ENCODE assay signal across 15 cellular contexts in genomic region chr1:232678185-232678886, GRCh38. TPM values are rescaled to one million over a fixed set of nuclear protein-coding genes. Genes with fewer than 3 reads are reported as not detected.
DNase-seq lines count a peak whose midpoint lies in the region; ATAC-seq, FAIRE-seq and TF ChIP-seq lines count a peak whose summit lies in the region.
"Had no signal": no experiment of that assay in that cellular context is flagged by ENCODE, and none has a peak within 500 bp of the region (broad histone marks: within the 10 kb centered on the region; RNA-seq: fewer than 3 reads in every experiment).

No MANE protein-coding gene starts in this region.

- no peaks in the 10 kb centered on the region for H3K36me3 Mint-ChIP-seq in stimulated activated memory B cell treated with anti-CD40 and anti-IgM and Interleukin-4, amounts not matched to agents 10 μg/mL and 1 μg/mL and 100 μg/mL, for 72 hours
- H3K36me3 Mint-ChIP-seq: activated naive CD4-positive, alpha-beta T cell treated with anti-CD3 and anti-CD28 coated beads, Interleukin-2, amount 50 U/mL, for 24 hours; WTC11 had no signal

- no peaks in the 10 kb centered on the region for H3K36me3 ChIP-seq in pancreas
- H3K36me3 ChIP-seq: cardiac muscle cell, left lung had no signal

- H3K4me1 Mint-ChIP-seq in stimulated activated memory B cell treated with anti-CD40 and anti-IgM and Interleukin-4, amounts not matched to agents 10 μg/mL and 1 μg/mL and 100 μg/mL, for 72 hours: no peaks in the 10 kb centered on the region
- H3K4me1 Mint-ChIP-seq: activated naive CD4-positive, alpha-beta T cell treated with anti-CD3 and anti-CD28 coated beads, Interleukin-2, amount 50 U/mL, for 24 hours; stimulated activated naive CD8-positive, alpha-beta T cell treated with anti-CD3 and anti-CD28 coated beads, Interleukin-15, amount 100 ng/mL, for 72 hours had no signal

- no peak overlapping the region for H3K27ac Mint-ChIP-seq in stimulated activated memory B cell treated with anti-CD40 and anti-IgM and Interleukin-4, amounts not matched to agents 10 μg/mL and 1 μg/mL and 100 μg/mL, for 72 hours
- H3K27ac Mint-ChIP-seq: activated naive CD4-positive, alpha-beta T cell treated with anti-CD3 and anti-CD28 coated beads, Interleukin-2, amount 50 U/mL, for 24 hours; WTC11 had no signal

- H3K4me3 ChIP-seq in pancreas: no peak overlapping the region
- H3K4me3 ChIP-seq: cardiac muscle cell, left lung had no signal

- no peak overlapping the region for H3K4me3 Mint-ChIP-seq in stimulated activated memory B cell treated with anti-CD40 and anti-IgM and Interleukin-4, amounts not matched to agents 10 μg/mL and 1 μg/mL and 100 μg/mL, for 72 hours
- H3K4me3 Mint-ChIP-seq: activated naive CD4-positive, alpha-beta T cell treated with anti-CD3 and anti-CD28 coated beads, Interleukin-2, amount 50 U/mL, for 24 hours; stimulated activated naive CD8-positive, alpha-beta T cell treated with anti-CD3 and anti-CD28 coated beads, Interleukin-15, amount 100 ng/mL, for 72 hours; WTC11 had no signal

- no peaks in the 10 kb centered on the region for H3K27me3 ChIP-seq in pancreas
- H3K27me3 ChIP-seq: cardiac muscle cell, left lung had no signal

- ATAC-seq in pancreas: peak; percentile 53 to 79 (median 72)
- no peak for ATAC-seq in stimulated activated memory B cell treated with anti-CD40 and anti-IgM and Interleukin-4, amounts not matched to agents 10 μg/mL and 1 μg/mL and 100 μg/mL, for 72 hours
- ATAC-seq: left lung; stimulated activated naive CD8-positive, alpha-beta T cell treated with anti-CD3 and anti-CD28 coated beads, Interleukin-15, amount 100 ng/mL, for 72 hours; WTC11 had no signal

- FAIRE-seq in pancreas (lab: Jason Lieb, UNC): no peak

- no peaks in the 10 kb centered on the region for H3K4me1 ChIP-seq in pancreas
- H3K4me1 ChIP-seq: left lung had no signal

- peaks cover 14% of the 10 kb centered on the region for H3K27me3 Mint-ChIP-seq in stimulated activated memory B cell treated with anti-CD40 and anti-IgM and Interleukin-4, amounts not matched to agents 10 μg/mL and 1 μg/mL and 100 μg/mL, for 72 hours
- H3K27me3 Mint-ChIP-seq: activated naive CD4-positive, alpha-beta T cell treated with anti-CD3 and anti-CD28 coated beads, Interleukin-2, amount 50 U/mL, for 24 hours had no signal

- 51 to 53% methylated on average over 9 of the region's 9 CpGs for WGBS in pancreas, 2 donors

- no peak overlapping the region for H3K27ac ChIP-seq in pancreas
- H3K27ac ChIP-seq: cardiac muscle cell, HL-60, left lung had no signal

- TF ChIP-seq CTCF in pancreas (IDR thresholded peaks at IDR 0.05): no peak

- intact Hi-C loops in pancreas (cut with DNase I): no loop called here

- H3K9me3 Mint-ChIP-seq in stimulated activated memory B cell treated with anti-CD40 and anti-IgM and Interleukin-4, amounts not matched to agents 10 μg/mL and 1 μg/mL and 100 μg/mL, for 72 hours: peaks cover 2% of the 10 kb centered on the region
- H3K9me3 Mint-ChIP-seq: activated naive CD4-positive, alpha-beta T cell treated with anti-CD3 and anti-CD28 coated beads, Interleukin-2, amount 50 U/mL, for 24 hours; stimulated activated naive CD8-positive, alpha-beta T cell treated with anti-CD3 and anti-CD28 coated beads, Interleukin-15, amount 100 ng/mL, for 72 hours; WTC11 had no signal

- DNase-seq in ELR (ENCODE audit: low read depth) (peak; percentile 17), NCI-H1417 treated with DMSO at 0.1 percent for 48 hours (lab: John Stamatoyannopoulos, UW) (peak; percentile 92), dermis blood vessel endothelial cell (peak; percentile 51), pancreas (peak in 2 of 6 donors; percentile 21 to 68), GF-D8 (lab: John Stamatoyannopoulos, UW) (no peak), cerebellum (ENCODE audit: low spot score) (no peak)
- DNase-seq: glutamatergic neuron; Kasumi-1; left lung; stimulated activated naive CD8-positive, alpha-beta T cell treated with anti-CD3 and anti-CD28 coated beads, Interleukin-15, amount 100 ng/mL, for 72 hours had no signal

- H3K9me3 ChIP-seq in pancreas: no peaks in the 10 kb centered on the region
- H3K9me3 ChIP-seq: left lung had no signal

RNA-seq across cellular contexts. Expression of gene SIPA1L2, which starts 48.4 kb away (rescaled TPM):
- total RNA-seq in dermis blood vessel endothelial cell: 11.1 and 25.7 TPM in 2 replicates
- total RNA-seq in pancreas: 10 to 100 TPM in 1 of 6 donors, 1 to 10 TPM in 5; 2.6 to 10.9 (median 5.1) TPM
- polyA plus RNA-seq in pancreas: 1 to 10 TPM; 2.1 to 4.4 TPM
- total RNA-seq in cerebellum: 96.5 TPM

Comparison
In these comparisons a context has a peak if more than half of its experiments do, and no peak if none do; other contexts are left out.
1. DNase-seq: peak in ELR (single experiment), NCI-H1417 treated with DMSO at 0.1 percent for 48 hours (single experiment) and dermis blood vessel endothelial cell (single experiment); none in GF-D8 (single experiment) and cerebellum (single experiment).